24 cellular contexts compared by ENCODE assay signal in the genomic region with DNA sequence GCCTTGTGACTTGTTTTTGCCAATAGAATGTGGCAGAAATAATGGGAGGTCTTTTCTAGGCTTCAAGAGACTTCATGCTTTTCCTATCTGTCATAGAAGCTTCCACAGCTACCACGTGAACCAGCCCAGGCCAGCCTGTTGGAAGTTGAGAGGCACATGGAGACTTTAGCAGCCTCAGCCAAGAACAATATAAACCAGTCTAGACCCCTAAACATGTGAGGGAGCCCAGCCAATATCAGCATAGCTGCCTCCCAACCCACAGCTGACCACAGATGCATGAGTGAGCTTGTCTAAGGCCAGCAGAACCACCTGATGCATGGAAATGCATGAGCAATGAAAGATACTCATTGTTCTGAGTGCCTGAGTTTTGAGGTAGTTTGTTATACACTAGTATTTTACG.
A peak's percentile ranks its signal among the peaks of the same experiment; 100 is the strongest.
DNase-seq lines count a peak whose midpoint lies in the region; ATAC-seq, FAIRE-seq and TF ChIP-seq lines count a peak whose summit lies in the region.
"Had no signal": no experiment of that assay in that cellular context is flagged by ENCODE, and none has a peak within 500 bp of the region (broad histone marks: within the 10 kb centered on the region; RNA-seq: fewer than 3 reads in every experiment).

No MANE protein-coding gene starts in this region.

- H3K27ac ChIP-seq in mammary epithelial cell (ENCODE audit: insufficient read depth, low read depth, low read length) (peak overlapping the region; percentile 91), hepatocyte (peak overlapping the region; percentile 18)
- H3K27ac ChIP-seq: gastrocnemius medialis, left ventricle myocardium inferior, neural progenitor cell, psoas muscle, vagina had no signal

- no peak overlapping the region for H3K4me3 Mint-ChIP-seq in stimulated activated naive CD8-positive, alpha-beta T cell treated with anti-CD3 and anti-CD28 coated beads, Interleukin-15, amount 100 ng/mL, for 72 hours
- no peak overlapping the region for H3K4me3 Mint-ChIP-seq in osteocyte (ENCODE audit: unreplicated experiment)
- H3K4me3 Mint-ChIP-seq: CD14-positive monocyte; effector memory CD8-positive, alpha-beta T cell; H9; neural progenitor cell had no signal

- no TSS peak for BruUV-seq in mammary epithelial cell (replicated peaks; lab: Mats Ljungman, UMichigan)

- TF ChIP-seq CTCF in AG10803 (conservative IDR thresholded peaks at IDR 0.05; ENCODE audit: low read length) (no peak), mammary epithelial cell (conservative IDR thresholded peaks at IDR 0.05 in 1 of 2, IDR thresholded peaks at IDR 0.05 in 1 of 2; ENCODE audit: extremely low read depth in 1 of 2, insufficient read depth in 1 of 2, low read depth in 1 of 2, low read length in 2 of 2) (no peak), hepatocyte (IDR thresholded peaks at IDR 0.05; ENCODE audit: poor library complexity) (no peak), osteocyte (IDR thresholded peaks at IDR 0.05) (no peak)

- H3K4me1 Mint-ChIP-seq in stimulated activated naive CD8-positive, alpha-beta T cell treated with anti-CD3 and anti-CD28 coated beads, Interleukin-15, amount 100 ng/mL, for 72 hours, result no peaks in the 10 kb centered on the region
- peaks cover 30% of the 10 kb centered on the region for H3K4me1 Mint-ChIP-seq in osteocyte (ENCODE audit: unreplicated experiment)
- H3K4me1 Mint-ChIP-seq: CD14-positive monocyte had no signal

- no peaks in the 10 kb centered on the region for H3K9me2 ChIP-seq in hepatocyte (replicated peaks; ENCODE audit: insufficient read depth)

- H3K4me1 ChIP-seq in mammary epithelial cell (ENCODE audit: insufficient read depth, low read length) (peaks cover 40% of the 10 kb centered on the region), hepatocyte (ENCODE audit: insufficient read depth) (peaks cover 17% of the 10 kb centered on the region)
- H3K4me1 ChIP-seq: left ventricle myocardium inferior, psoas muscle had no signal

- H4K20me1 ChIP-seq in mammary epithelial cell (ENCODE audit: insufficient read depth, low read length), result no peaks in the 10 kb centered on the region
- H4K20me1 ChIP-seq in hepatocyte (ENCODE audit: insufficient read depth, poor library complexity, severe bottlenecking), result no peaks in the 10 kb centered on the region

- H3K4me2 ChIP-seq in mammary epithelial cell (ENCODE audit: insufficient read depth, low read depth, low read length), result peak overlapping the region; percentile 37
- no peak overlapping the region for H3K4me2 ChIP-seq in hepatocyte
- H3K4me2 ChIP-seq: A549, neural progenitor cell had no signal

- no peak for FAIRE-seq in RCC 7860 (lab: Jason Lieb, UNC)

- in situ Hi-C loops in mammary epithelial cell (cut with MboI; ENCODE audit: low sequenced_read_pairs in 2 of 2), result loop anchor here in 1 of 2 donors (25.0 kb wide), 1 partner anchor 160 kb away; no protein-coding TSS in a partner anchor

- H2AFZ ChIP-seq in mammary epithelial cell (ENCODE audit: low read depth, low read length), result no peak overlapping the region
- H2AFZ ChIP-seq in hepatocyte, result no peak overlapping the region
- H2AFZ ChIP-seq: neural progenitor cell had no signal

- H3K27me3 ChIP-seq in mammary epithelial cell (ENCODE audit: insufficient read depth, low read length) (no peaks in the 10 kb centered on the region), hepatocyte (no peaks in the 10 kb centered on the region)
- H3K27me3 ChIP-seq: gastrocnemius medialis, neural progenitor cell, vagina had no signal

- peaks cover 6 to 21% of the 10 kb centered on the region in 2 donors for H3K9me3 Mint-ChIP-seq in stimulated activated naive CD8-positive, alpha-beta T cell treated with anti-CD3 and anti-CD28 coated beads, Interleukin-15, amount 100 ng/mL, for 72 hours
- H3K9me3 Mint-ChIP-seq in osteocyte (ENCODE audit: unreplicated experiment), result peaks cover 7% of the 10 kb centered on the region

- no peaks in the 10 kb centered on the region for H3K27me3 Mint-ChIP-seq in stimulated activated naive CD8-positive, alpha-beta T cell treated with anti-CD3 and anti-CD28 coated beads, Interleukin-15, amount 100 ng/mL, for 72 hours
- H3K27me3 Mint-ChIP-seq in osteocyte (ENCODE audit: unreplicated experiment), result no peaks in the 10 kb centered on the region
- H3K27me3 Mint-ChIP-seq: effector memory CD8-positive, alpha-beta T cell had no signal

- H3K79me2 ChIP-seq in mammary epithelial cell (ENCODE audit: insufficient read depth, low read length), result no peaks in the 10 kb centered on the region
- no peaks in the 10 kb centered on the region for H3K79me2 ChIP-seq in hepatocyte

- no peaks in the 10 kb centered on the region for H3K36me3 Mint-ChIP-seq in osteocyte (ENCODE audit: unreplicated experiment)
- H3K36me3 Mint-ChIP-seq: CD14-positive monocyte, neural progenitor cell had no signal

- no peaks in the 10 kb centered on the region for H3K36me3 ChIP-seq in mammary epithelial cell (ENCODE audit: insufficient read depth, low read length)
- H3K36me3 ChIP-seq in hepatocyte (replicated peaks; ENCODE audit: insufficient read depth, low read depth), result no peaks in the 10 kb centered on the region
- H3K36me3 ChIP-seq: gastrocnemius medialis, left ventricle myocardium inferior, neural progenitor cell, vagina had no signal

- H3K27ac Mint-ChIP-seq in stimulated activated naive CD8-positive, alpha-beta T cell treated with anti-CD3 and anti-CD28 coated beads, Interleukin-15, amount 100 ng/mL, for 72 hours, result no peak overlapping the region
- no peak overlapping the region for H3K27ac Mint-ChIP-seq in osteocyte (ENCODE audit: unreplicated experiment)
- H3K27ac Mint-ChIP-seq: activated T-helper 2 cell treated with anti-CD3 and anti-CD28 coated beads, Interferon-gamma antibody, Interleukin-2, Interleukin-4, amounts not matched to agents 10 μg/mL and 5 μg/mL and 100 μg/mL, durations not matched to agents 14 hours and 24 hours and 36 hours; CD14-positive monocyte; effector memory CD8-positive, alpha-beta T cell; H9; neural progenitor cell had no signal

- peak; percentile 10 for DNase-seq in AG10803 (ENCODE audit: low read depth)
- peak; percentile 11 for DNase-seq in RCC 7860 (ENCODE audit: low spot score)
- peak; percentile 99 for DNase-seq in mammary epithelial cell
- DNase-seq in hepatocyte (ENCODE audit: low spot score), result no peak
- no peak for DNase-seq in stimulated activated naive CD8-positive, alpha-beta T cell treated with anti-CD3 and anti-CD28 coated beads, Interleukin-15, amount 100 ng/mL, for 72 hours
- DNase-seq in iPS-NIHi11 (ENCODE audit: low spot score), result no peak
- no peak for DNase-seq in SW480 (ENCODE audit: low spot score)
- no peak for DNase-seq in osteocyte (ENCODE audit: extremely low spot score, unreplicated experiment)
- DNase-seq: activated CD4-positive, alpha-beta T cell treated with anti-CD3 and anti-CD28 coated beads for 48 hours; effector memory CD8-positive, alpha-beta T cell; gastrocnemius medialis; H9; left ventricle myocardium inferior; NCI-H1048; NCI-H2081; NCI-H510A; psoas muscle; stimulated activated CD8-positive, alpha-beta memory T cell treated with anti-CD3 and anti-CD28 coated beads, Interleukin-4, amount 100 ng/mL, for 48 hours; substantia nigra had no signal

- H3K9ac ChIP-seq in mammary epithelial cell (ENCODE audit: insufficient read depth, low read length), result no peak overlapping the region
- H3K9ac ChIP-seq: neural progenitor cell had no signal

- no peak for ATAC-seq in stimulated activated naive CD8-positive, alpha-beta T cell treated with anti-CD3 and anti-CD28 coated beads, Interleukin-15, amount 100 ng/mL, for 72 hours
- ATAC-seq: A549; effector memory CD8-positive, alpha-beta T cell; gastrocnemius medialis; psoas muscle had no signal

- H3K9me3 ChIP-seq in mammary epithelial cell (replicated peaks; ENCODE audit: insufficient read depth, low read length), result no peaks in the 10 kb centered on the region
- H3K9me3 ChIP-seq in hepatocyte (ENCODE audit: low read depth), result no peaks in the 10 kb centered on the region
- H3K9me3 ChIP-seq: gastrocnemius medialis, psoas muscle, vagina had no signal

- dilution Hi-C loops in mammary epithelial cell (cut with HindIII; ENCODE audit: low sequenced_read_pairs), result no loop called here

- 4% methylated on average over 2 of the region's 2 CpGs for WGBS in mammary epithelial cell (ENCODE audit: low coverage, missing lambda C conversion rate)
- 100% methylated on average over 2 of the region's 2 CpGs for WGBS in hepatocyte (ENCODE audit: low lambda C conversion rate, missing lambda C conversion rate)

- CTCF ChIA-PET in mammary epithelial cell (lab: Charles Lee; ENCODE audit: low non-redundant PET), result no interaction called here

- H3K4me3 ChIP-seq in AG10803 (ENCODE audit: low read length), result no peak overlapping the region
- H3K4me3 ChIP-seq in mammary epithelial cell (replicated peaks in 1 of 3; ENCODE audit: insufficient read depth in 1 of 3, low read depth in 2 of 3, low read length in 3 of 3), result no peak overlapping the region
- H3K4me3 ChIP-seq in hepatocyte, result no peak overlapping the region
- H3K4me3 ChIP-seq: A549, gastrocnemius medialis, left ventricle myocardium inferior, neural progenitor cell, psoas muscle, vagina had no signal

- intact Hi-C loops in mammary epithelial cell (cut with micrococcal nuclease), result no loop called here

Comparison
In these comparisons a context has a peak if more than half of its experiments do, and no peak if none do; other contexts are left out.
1. DNase-seq: peak in AG10803 (single experiment), RCC 7860 (single experiment) and mammary epithelial cell (single experiment); none in hepatocyte (single experiment), stimulated activated naive CD8-positive, alpha-beta T cell treated with anti-CD3 and anti-CD28 coated beads, Interleukin-15, amount 100 ng/mL, for 72 hours (0 of 2), iPS-NIHi11 (single experiment), SW480 (single experiment) and osteocyte (single experiment).